ENCODE assay signal across 1 cellular context in the genomic region with DNA sequence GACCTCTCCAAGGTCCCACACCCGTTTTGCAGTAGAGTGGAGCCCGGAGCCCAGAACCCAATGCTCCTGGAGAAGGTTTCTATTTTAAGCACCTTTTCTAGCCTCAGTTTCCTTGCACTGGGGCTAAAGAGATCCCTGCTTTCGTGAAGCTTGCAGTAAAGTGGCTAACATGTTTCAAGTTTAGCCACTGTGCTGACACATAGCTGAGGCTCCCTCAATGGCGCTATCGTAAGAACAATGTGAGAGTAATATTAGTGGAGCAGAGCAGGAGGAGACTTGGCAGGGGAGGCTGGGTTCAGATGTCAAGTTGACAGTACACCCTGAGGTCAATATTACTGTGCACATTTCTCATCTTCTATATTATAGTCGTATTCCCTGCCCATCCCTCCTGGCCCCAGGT.
TF ChIP-seq lines count a peak whose summit lies in the region.

No MANE protein-coding gene starts in this region.

TF ChIP-seq in H1, 55 proteins besides CTCF, POLR2A, EP300 and RAD21:
- TF ChIP-seq FOSL1 (IDR thresholded peaks at IDR 0.05; ENCODE audit: insufficient read depth, low read depth, low read length): no peak
- no peak for TF ChIP-seq TCF12 (IDR thresholded peaks at IDR 0.05; ENCODE audit: low read depth, low read length)
- TF ChIP-seq TAF1 (IDR thresholded peaks at IDR 0.05; ENCODE audit: low read depth, low read length): no peak
- TF ChIP-seq, protein P1, sequence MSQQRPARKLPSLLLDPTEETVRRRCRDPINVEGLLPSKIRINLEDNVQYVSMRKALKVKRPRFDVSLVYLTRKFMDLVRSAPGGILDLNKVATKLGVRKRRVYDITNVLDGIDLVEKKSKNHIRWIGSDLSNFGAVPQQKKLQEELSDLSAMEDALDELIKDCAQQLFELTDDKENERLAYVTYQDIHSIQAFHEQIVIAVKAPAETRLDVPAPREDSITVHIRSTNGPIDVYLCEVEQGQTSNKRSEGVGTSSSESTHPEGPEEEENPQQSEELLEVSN (IDR thresholded peaks at IDR 0.05): no peak
- TF ChIP-seq PHF8 (conservative IDR thresholded peaks at IDR 0.05; ENCODE audit: low read depth, low read length): no peak
- TF ChIP-seq KDM1A (IDR thresholded peaks at IDR 0.05; ENCODE audit: borderline replicate concordance, low read length): no peak
- no peak for TF ChIP-seq TAF7 (optimal IDR thresholded peaks at IDR 0.05; ENCODE audit: borderline replicate concordance, low read depth, low read length)
- TF ChIP-seq SAP30 (IDR thresholded peaks at IDR 0.05; ENCODE audit: insufficient read depth, insufficient replicate concordance, low read length): no peak
- TF ChIP-seq YY1 (IDR thresholded peaks at IDR 0.05; ENCODE audit: low read depth, low read length): no peak
- no peak for TF ChIP-seq CBX8 (IDR thresholded peaks at IDR 0.05; ENCODE audit: borderline replicate concordance, low read depth, low read length)
- no peak for TF ChIP-seq CBX5 (IDR thresholded peaks at IDR 0.05; ENCODE audit: low read depth, low read length)
- TF ChIP-seq GABPA (IDR thresholded peaks at IDR 0.05; ENCODE audit: borderline replicate concordance, insufficient read depth, low read length): no peak
- no peak for TF ChIP-seq SP2 (IDR thresholded peaks at IDR 0.05; ENCODE audit: low read length)
- no peak for TF ChIP-seq RXRA (IDR thresholded peaks at IDR 0.05; ENCODE audit: insufficient read depth, low read depth, low read length)
- no peak for TF ChIP-seq RFX5 (IDR thresholded peaks at IDR 0.05; ENCODE audit: borderline replicate concordance, low read depth, low read length)
- no peak for TF ChIP-seq SIN3A (conservative IDR thresholded peaks at IDR 0.05 in 1 of 2, IDR thresholded peaks at IDR 0.05 in 1 of 2; ENCODE audit: low read depth in 1 of 2, low read length in 2 of 2)
TF ChIP-seq in H1: peak in this region for 0.
